Comparison of ENCODE assay signal across 10 cellular contexts in the genomic region with DNA sequence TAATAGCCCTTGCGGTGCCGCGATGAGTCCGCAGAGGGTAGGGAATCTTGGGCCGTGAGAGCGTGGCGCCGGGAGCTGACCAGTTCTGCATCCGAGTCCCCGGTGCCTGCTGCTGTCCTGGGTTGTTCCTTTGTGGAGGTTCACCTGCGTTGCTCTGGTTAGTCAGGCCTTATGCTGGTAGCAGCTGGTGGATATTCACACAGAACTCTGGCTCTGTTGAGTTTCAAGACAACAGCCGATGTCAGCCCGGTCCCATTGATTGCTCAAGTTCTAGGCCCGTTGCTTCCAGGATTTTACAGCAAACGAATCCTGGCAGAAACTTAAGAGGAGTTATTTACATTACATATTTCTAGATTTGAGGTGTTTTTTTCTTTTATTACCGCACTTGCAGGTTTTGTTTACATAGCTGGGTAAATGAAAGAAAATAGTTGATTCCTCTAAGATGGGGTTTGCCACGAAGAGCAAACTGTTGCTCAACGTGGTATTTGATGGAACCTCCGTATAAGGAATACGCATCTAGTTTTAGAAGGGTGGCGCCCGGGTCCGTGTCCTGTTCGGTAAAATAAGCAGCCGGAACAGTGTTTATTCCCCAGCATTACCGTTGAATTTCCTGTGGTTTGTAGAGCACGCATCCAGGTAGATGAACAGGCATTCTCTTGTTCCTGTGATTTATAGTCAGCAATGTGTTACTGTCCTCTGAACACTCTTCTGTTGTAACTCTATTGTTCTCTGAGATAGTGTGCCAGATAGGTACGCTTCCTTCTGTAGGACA. TPM values are rescaled to one million over a fixed set of nuclear protein-coding genes. Genes with fewer than 3 reads are reported as not detected.
DNase-seq lines count a peak whose midpoint lies in the region; ATAC-seq and TF ChIP-seq lines count a peak whose summit lies in the region.
"Had no signal": no experiment of that assay in that cellular context is flagged by ENCODE, and none has a peak within 500 bp of the region (broad histone marks: within the 10 kb centered on the region; RNA-seq: fewer than 3 reads in every experiment).

No MANE protein-coding gene starts in this region.

- H3K4me1 ChIP-seq in adipocyte (ENCODE audit: control insufficient read depth, insufficient read depth, low read length): no peaks in the 10 kb centered on the region

- ATAC-seq in HG02884 (IDR thresholded peaks at IDR 0.05; ENCODE audit: unreplicated experiment) (no peak), HG02938 (IDR thresholded peaks at IDR 0.05; ENCODE audit: unreplicated experiment) (no peak)

- H3K9me3 ChIP-seq in adipocyte (ENCODE audit: control insufficient read depth, low read length): no peaks in the 10 kb centered on the region

- no peak overlapping the region for H3K4me3 ChIP-seq in adipocyte (ENCODE audit: low read length)
- H3K4me3 ChIP-seq in kidney epithelial cell (ENCODE audit: low read depth, low read length): peak overlapping the region; percentile 48

- H3K36me3 ChIP-seq in adipocyte (ENCODE audit: control insufficient read depth, insufficient read depth, low read length, severe bottlenecking): no peaks in the 10 kb centered on the region
- H3K36me3 ChIP-seq in kidney epithelial cell (ENCODE audit: control insufficient read depth, insufficient read depth, low read length): no peaks in the 10 kb centered on the region

- H3K9ac ChIP-seq in adipocyte (ENCODE audit: low read length): no peak overlapping the region

- DNase-seq in stimulated activated CD4-positive, alpha-beta T cell treated with anti-CD3 and anti-CD28 coated beads, Interleukin-15, amount 100 ng/mL, for 24 hours: peak; percentile 5
- DNase-seq in stimulated activated CD4-positive, alpha-beta T cell treated with anti-CD3 and anti-CD28 coated beads, Interleukin-4, amount 100 ng/mL, for 1 hour: no peak
- DNase-seq in adipocyte (ENCODE audit: low read depth) (peak; percentile 5), kidney epithelial cell (ENCODE audit: low read depth) (no peak), NCI-H2029 treated with DMSO at 0.1 percent for 48 hours (lab: John Stamatoyannopoulos, UW) (no peak), NCI-H2196 (lab: John Stamatoyannopoulos, UW; ENCODE audit: unreplicated experiment) (no peak)
- DNase-seq: mammary epithelial cell, NCI-H524 had no signal

- H3K27me3 ChIP-seq in adipocyte (replicated peaks; ENCODE audit: control insufficient read depth, insufficient read depth, low read length) (peaks cover 73% of the 10 kb centered on the region), kidney epithelial cell (ENCODE audit: control insufficient read depth, insufficient read depth, low read length) (peaks cover 18% of the 10 kb centered on the region)

- TF ChIP-seq CTCF in kidney epithelial cell (IDR thresholded peaks at IDR 0.05; ENCODE audit: insufficient read depth, low read length, poor library complexity, severe bottlenecking): no peak

RNA-seq across cellular contexts. Expression of gene CLDN10, which starts 1.3 kb away (rescaled TPM):
- 4.0 and 6.6 TPM in 2 replicates for total RNA-seq in kidney epithelial cell

Comparison
In these comparisons a context has a peak if more than half of its experiments do, and no peak if none do; other contexts are left out.
1. DNase-seq: peak in stimulated activated CD4-positive, alpha-beta T cell treated with anti-CD3 and anti-CD28 coated beads, Interleukin-15, amount 100 ng/mL, for 24 hours (single experiment) and adipocyte (single experiment); none in stimulated activated CD4-positive, alpha-beta T cell treated with anti-CD3 and anti-CD28 coated beads, Interleukin-4, amount 100 ng/mL, for 1 hour (single experiment), kidney epithelial cell (single experiment), NCI-H2029 treated with DMSO at 0.1 percent for 48 hours (single experiment) and NCI-H2196 (single experiment).